In genomic region chr10:110274072-110274627, GRCh38 we compare ENCODE assay signal across 14 cellular contexts. TPM values are rescaled to one million over a fixed set of nuclear protein-coding genes. Genes with fewer than 3 reads are reported as not detected.
DNase-seq lines count a peak whose midpoint lies in the region; ATAC-seq and TF ChIP-seq lines count a peak whose summit lies in the region.
"Had no signal": no experiment of that assay in that cellular context is flagged by ENCODE, and none has a peak within 500 bp of the region (broad histone marks: within the 10 kb centered on the region; RNA-seq: fewer than 3 reads in every experiment).

No MANE protein-coding gene starts in this region.

- in situ Hi-C loops in SK-MEL-5 (cut with HindIII; ENCODE audit: low pct_unique_long_range_greater_than_20kb, low sequenced_read_pairs) (no loop called here), brain microvascular endothelial cell (cut with HindIII; ENCODE audit: low pct_ligation_motif_present, low sequenced_read_pairs) (no loop called here)

- no peak for DNase-seq in left ventricle myocardium inferior
- DNase-seq in Right ventricle myocardium inferior (ENCODE audit: missing footprints): no peak
- peak; percentile 60 for DNase-seq in SK-MEL-5 (ENCODE audit: low read depth, low spot score)
- no peak for DNase-seq in right cardiac atrium
- DNase-seq in type B pancreatic cell (ENCODE audit: extremely low spot score, unreplicated experiment): no peak
- DNase-seq in HPDE6-E6E7 (ENCODE audit: extremely low spot score): no peak
- DNase-seq in stimulated activated CD4-positive, alpha-beta T cell treated with anti-CD3 and anti-CD28 coated beads, Interleukin-15, amount 100 ng/mL, for 24 hours: no peak
- DNase-seq in brain microvascular endothelial cell: no peak
- DNase-seq: activated CD4-positive, alpha-beta memory T cell treated with anti-CD3 and anti-CD28 coated beads, Interleukin-2, amount 10 ng/mL, durations not matched to agents 7 days and 5 days; mesendoderm; MM.1S; T1000 had no signal

- H3K36me3 Mint-ChIP-seq in type B pancreatic cell: no peaks in the 10 kb centered on the region

- peaks cover 52% of the 10 kb centered on the region for H3K4me1 Mint-ChIP-seq in type B pancreatic cell (ENCODE audit: unreplicated experiment)

- no peaks in the 10 kb centered on the region for H3K27me3 Mint-ChIP-seq in type B pancreatic cell

- H3K9me3 Mint-ChIP-seq in type B pancreatic cell: no peaks in the 10 kb centered on the region
- H3K9me3 Mint-ChIP-seq: activated CD4-positive, alpha-beta memory T cell treated with anti-CD3 and anti-CD28 coated beads, Interleukin-2, amount 10 ng/mL, durations not matched to agents 7 days and 5 days; central memory CD8-positive, alpha-beta T cell had no signal

- H3K4me3 ChIP-seq in left ventricle myocardium inferior: no peak overlapping the region
- peak overlapping the region; percentile 10 for H3K4me3 ChIP-seq in right cardiac atrium (ENCODE audit: low read length)
- no peak overlapping the region for H3K4me3 ChIP-seq in brain microvascular endothelial cell (ENCODE audit: low read depth, low read length)
- H3K4me3 ChIP-seq: ovary had no signal

- H3K4me3 Mint-ChIP-seq in type B pancreatic cell: no peak overlapping the region
- H3K4me3 Mint-ChIP-seq: activated CD4-positive, alpha-beta memory T cell treated with anti-CD3 and anti-CD28 coated beads, Interleukin-2, amount 10 ng/mL, durations not matched to agents 7 days and 5 days; central memory CD8-positive, alpha-beta T cell had no signal

- H3K27ac Mint-ChIP-seq in type B pancreatic cell: no peak overlapping the region
- H3K27ac Mint-ChIP-seq: activated CD4-positive, alpha-beta memory T cell treated with anti-CD3 and anti-CD28 coated beads, Interleukin-2, amount 10 ng/mL, durations not matched to agents 7 days and 5 days had no signal

- H3K36me3 ChIP-seq in left ventricle myocardium inferior (no peaks in the 10 kb centered on the region), brain microvascular endothelial cell (replicated peaks) (no peaks in the 10 kb centered on the region)
- H3K36me3 ChIP-seq: ovary had no signal

- ATAC-seq in Right ventricle myocardium inferior (no peak), right cardiac atrium (peak in 1 of 2 donors; percentile 40)

- intact Hi-C loops in left ventricle myocardium inferior (cut with micrococcal nuclease): loop anchor here (10.0 kb wide), 1 partner anchor 389 kb away; no protein-coding TSS in a partner anchor
- intact Hi-C loops in Right ventricle myocardium inferior (cut with DNase I): loop anchor here (10.0 kb wide), 1 partner anchor 269 kb away; the partner anchor contains the start of gene ADD3
- intact Hi-C loops in right cardiac atrium (cut with DNase I): loop anchor here (5.0 to 10.0 kb wide), 5 partner anchors 47 to 389 kb away; partner anchors contain the start of gene MXI1 (in 2 of the 4)

- TF ChIP-seq CTCF in left ventricle myocardium inferior (IDR thresholded peaks at IDR 0.05; ENCODE audit: borderline replicate concordance): peak; percentile 13
- peak; percentile 20 for TF ChIP-seq CTCF in type B pancreatic cell (conservative IDR thresholded peaks at IDR 0.05)
- no peak for TF ChIP-seq CTCF in brain microvascular endothelial cell (IDR thresholded peaks at IDR 0.05; ENCODE audit: low read depth, low read length, missing control alignments)

- H3K4me1 ChIP-seq in left ventricle myocardium inferior (peaks cover 99% of the 10 kb centered on the region), right cardiac atrium (ENCODE audit: control insufficient read depth, insufficient read depth, low read length) (peaks cover 8% of the 10 kb centered on the region)

- H3K9me3 ChIP-seq in left ventricle myocardium inferior (replicated peaks) (no peaks in the 10 kb centered on the region), right cardiac atrium (ENCODE audit: control insufficient read depth, low read length) (no peaks in the 10 kb centered on the region)
- H3K9me3 ChIP-seq: ovary had no signal

- H3K27me3 ChIP-seq in left ventricle myocardium inferior (ENCODE audit: low read depth) (no peaks in the 10 kb centered on the region), right cardiac atrium (ENCODE audit: control insufficient read depth, insufficient read depth) (no peaks in the 10 kb centered on the region), brain microvascular endothelial cell (replicated peaks) (no peaks in the 10 kb centered on the region)
- H3K27me3 ChIP-seq: ovary had no signal

- peak overlapping the region; percentile 92 for H3K27ac ChIP-seq in left ventricle myocardium inferior (replicated peaks)
- peak overlapping the region; percentile 90 for H3K27ac ChIP-seq in right cardiac atrium (ENCODE audit: low read length)
- no peak overlapping the region for H3K27ac ChIP-seq in brain microvascular endothelial cell
- H3K27ac ChIP-seq: ovary had no signal

RNA-seq across cellular contexts. Expression of gene SMNDC1, which starts 30.6 kb away (rescaled TPM):
- total RNA-seq in left ventricle myocardium inferior (24.1 TPM), Right ventricle myocardium inferior (27.6 TPM), right cardiac atrium (10 to 100 TPM; 21.9 to 24.3 (median 22.8) TPM), type B pancreatic cell (ENCODE audit: low replicate concordance) (35.4 TPM in 2 replicates)
- 6.6 and 8.0 TPM in 2 replicates for total RNA-seq in SK-MEL-5 (2014; rRNA removed; shearing (Covaris generic))
- polyA plus RNA-seq in SK-MEL-5 (2015; cell fraction: cytosol; rRNA removed): 14.4 and 18.7 TPM in 2 replicates
- 22.3 and 34.9 TPM in 2 replicates for polyA plus RNA-seq in SK-MEL-5 (2015; cell fraction: nucleus; rRNA removed)
- 10.1 TPM for polyA plus RNA-seq in right cardiac atrium
